ENCODE assay signal across 42 cellular contexts in the genomic region with DNA sequence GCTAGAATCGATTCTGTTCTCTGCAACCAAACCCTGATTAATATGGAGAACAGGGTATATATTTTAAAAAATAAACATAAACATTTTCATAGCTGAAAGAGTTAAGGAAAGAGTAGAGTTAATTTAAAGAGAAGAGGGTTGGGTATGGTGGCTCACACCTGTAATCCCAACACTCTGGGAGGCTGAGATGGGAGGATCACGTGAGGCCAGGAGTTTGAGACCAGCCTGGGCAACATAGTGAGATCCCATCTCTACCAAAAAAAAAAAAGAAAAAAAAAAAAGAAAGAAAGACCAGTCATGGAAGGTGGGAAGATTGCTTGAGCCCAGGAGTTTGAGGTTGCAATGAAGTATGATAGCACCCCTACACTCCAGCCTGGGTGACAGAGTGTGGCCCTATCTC. TPM values are rescaled to one million over a fixed set of nuclear protein-coding genes. Genes with fewer than 3 reads are reported as not detected.
"Had no signal": no experiment of that assay in that cellular context is flagged by ENCODE, and none has a peak within 500 bp of the region (broad histone marks: within the 10 kb centered on the region; RNA-seq: fewer than 3 reads in every experiment).

No MANE protein-coding gene starts in this region.

- ATAC-seq: activated naive CD4-positive, alpha-beta T cell treated with anti-CD3 and anti-CD28 coated beads, Interleukin-2, amount 50 U/mL, for 72 hours; activated naive CD8-positive, alpha-beta T cell treated with anti-CD3 and anti-CD28 coated beads, Interleukin-2, amount 50 U/mL, for 24 hours; activated T-cell treated with anti-CD3 and anti-CD28 coated beads, Interleukin-2, amount 50 U/mL, for 4 hours; activated T-cell treated with anti-CD3 and anti-CD28 coated beads, Interleukin-2, amount 50 U/mL, for 72 hours; activated T-helper 17 cell treated with anti-CD3 and anti-CD28 coated beads, Interleukin-2, amount 50 U/mL, for 72 hours; body of pancreas had no signal

- H3K36me3 ChIP-seq: adrenal gland, ascending aorta, brain microvascular endothelial cell, breast epithelium, cardiac muscle cell had no signal

- FAIRE-seq: astrocyte, bronchial epithelial cell, colon had no signal

- H3K27ac ChIP-seq: adrenal gland, ascending aorta, body of pancreas, brain microvascular endothelial cell, breast epithelium, cardiac muscle cell had no signal

- H3K27ac Mint-ChIP-seq: activated naive CD4-positive, alpha-beta T cell treated with anti-CD3 and anti-CD28 coated beads for 36 hours; activated naive CD4-positive, alpha-beta T cell treated with anti-CD3 and anti-CD28 coated beads, Interleukin-2, amount 10 ng/mL, durations not matched to agents 7 days and 5 days; activated naive CD4-positive, alpha-beta T cell treated with anti-CD3 and anti-CD28 coated beads, Interleukin-2, amount 50 U/mL, for 24 hours; activated naive CD4-positive, alpha-beta T cell treated with anti-CD3 and anti-CD28 coated beads, Interleukin-2, amount 50 U/mL, for 72 hours; activated naive CD8-positive, alpha-beta T cell; activated naive CD8-positive, alpha-beta T cell treated with anti-CD3 and anti-CD28 coated beads for 36 hours; activated naive CD8-positive, alpha-beta T cell treated with anti-CD3 and anti-CD28 coated beads, Interleukin-2, amount 10 ng/mL, durations not matched to agents 7 days and 5 days; activated naive CD8-positive, alpha-beta T cell treated with anti-CD3 and anti-CD28 coated beads, Interleukin-2, amount 50 U/mL, for 24 hours; activated T-cell treated with anti-CD3 and anti-CD28 coated beads, Interleukin-2, amount 50 U/mL, for 72 hours; activated T-helper 1 cell treated with anti-CD3 and anti-CD28 coated beads, Interleukin-12 subunit alpha, Interleukin-12 subunit beta, Interleukin-2, Interleukin-4 antibody, amounts not matched to agents 30 ng/mL and 10 ng/mL and 1 ng/mL, durations not matched to agents 14 hours and 24 hours and 36 hours; activated T-helper 17 cell treated with anti-CD3 and anti-CD28 coated beads, Interleukin-2, amount 50 U/mL, for 72 hours; activated T-helper 2 cell treated with anti-CD3 and anti-CD28 coated beads, Interferon-gamma antibody, Interleukin-2, Interleukin-4, amounts not matched to agents 10 μg/mL and 5 μg/mL and 100 μg/mL, durations not matched to agents 14 hours and 24 hours and 36 hours; brain had no signal

- H3K9me3 ChIP-seq: adrenal gland, ascending aorta, body of pancreas, breast epithelium had no signal

- H3K36me3 Mint-ChIP-seq: activated naive CD4-positive, alpha-beta T cell treated with anti-CD3 and anti-CD28 coated beads, Interleukin-2, amount 10 ng/mL, durations not matched to agents 7 days and 5 days; activated naive CD4-positive, alpha-beta T cell treated with anti-CD3 and anti-CD28 coated beads, Interleukin-2, amount 50 U/mL, for 24 hours; activated naive CD4-positive, alpha-beta T cell treated with anti-CD3 and anti-CD28 coated beads, Interleukin-2, amount 50 U/mL, for 72 hours; activated naive CD8-positive, alpha-beta T cell; activated naive CD8-positive, alpha-beta T cell treated with anti-CD3 and anti-CD28 coated beads for 36 hours; activated naive CD8-positive, alpha-beta T cell treated with anti-CD3 and anti-CD28 coated beads, Interleukin-2, amount 10 ng/mL, durations not matched to agents 7 days and 5 days; brain had no signal

- DNase-seq: activated effector memory CD4-positive, alpha-beta T cell treated with anti-CD3 and anti-CD28 coated beads, Interleukin-2, amount 50 U/mL, for 16 hours; activated effector memory CD4-positive, alpha-beta T cell treated with Interleukin-2 at 50 U/mL for 16 hours; activated gamma-delta T cell; activated gamma-delta T cell treated with Interleukin-2 at 50 U/mL for 16 hours; activated naive CD4-positive, alpha-beta T cell; activated naive CD4-positive, alpha-beta T cell treated with anti-CD3 and anti-CD28 coated beads for 36 hours; activated naive CD4-positive, alpha-beta T cell treated with anti-CD3 and anti-CD28 coated beads, Interleukin-2, amount 10 ng/mL, durations not matched to agents 7 days and 5 days; activated naive CD4-positive, alpha-beta T cell treated with anti-CD3 and anti-CD28 coated beads, Interleukin-2, amount 50 U/mL, for 16 hours; activated naive CD4-positive, alpha-beta T cell treated with Interleukin-2 at 50 U/mL for 16 hours; activated naive CD8-positive, alpha-beta T cell treated with anti-CD3 and anti-CD28 coated beads for 36 hours; activated naive CD8-positive, alpha-beta T cell treated with anti-CD3 and anti-CD28 coated beads, Interleukin-2, amount 10 ng/mL, durations not matched to agents 7 days and 5 days; activated naive CD8-positive, alpha-beta T cell treated with anti-CD3 and anti-CD28 coated beads, Interleukin-2, amount 50 U/mL, for 24 hours; activated T-cell treated with anti-CD3 and anti-CD28 coated beads, Interleukin-2, amount 50 U/mL, for 4 hours; activated T-cell treated with anti-CD3 and anti-CD28 coated beads, Interleukin-2, amount 50 U/mL, for 48 hours; activated T-cell treated with anti-CD3 and anti-CD28 coated beads, Interleukin-2, amount 50 U/mL, for 72 hours; adrenal gland; amniotic stem cell; amygdala; anterior cingulate cortex; aorta; body of pancreas; brain microvascular endothelial cell; caudate nucleus; central memory CD4-positive, alpha-beta T cell; cerebellar nuclear complex had no signal

- H3K4me1 ChIP-seq: adrenal gland, ascending aorta, body of pancreas, breast epithelium had no signal

- H3K9me3 Mint-ChIP-seq: activated naive CD4-positive, alpha-beta T cell treated with anti-CD3 and anti-CD28 coated beads for 36 hours; activated naive CD4-positive, alpha-beta T cell treated with anti-CD3 and anti-CD28 coated beads, Interleukin-2, amount 10 ng/mL, durations not matched to agents 7 days and 5 days; activated naive CD4-positive, alpha-beta T cell treated with anti-CD3 and anti-CD28 coated beads, Interleukin-2, amount 50 U/mL, for 24 hours; activated naive CD4-positive, alpha-beta T cell treated with anti-CD3 and anti-CD28 coated beads, Interleukin-2, amount 50 U/mL, for 72 hours; activated naive CD8-positive, alpha-beta T cell treated with anti-CD3 and anti-CD28 coated beads for 36 hours; activated naive CD8-positive, alpha-beta T cell treated with anti-CD3 and anti-CD28 coated beads, Interleukin-2, amount 10 ng/mL, durations not matched to agents 7 days and 5 days; activated naive CD8-positive, alpha-beta T cell treated with anti-CD3 and anti-CD28 coated beads, Interleukin-2, amount 50 U/mL, for 24 hours; activated T-cell treated with anti-CD3 and anti-CD28 coated beads, Interleukin-2, amount 50 U/mL, for 4 hours; activated T-cell treated with anti-CD3 and anti-CD28 coated beads, Interleukin-2, amount 50 U/mL, for 72 hours; activated T-helper 1 cell treated with anti-CD3 and anti-CD28 coated beads, Interleukin-12 subunit alpha, Interleukin-12 subunit beta, Interleukin-2, Interleukin-4 antibody, amounts not matched to agents 30 ng/mL and 10 ng/mL and 1 ng/mL, durations not matched to agents 14 hours and 24 hours and 36 hours; activated T-helper 17 cell treated with anti-CD3 and anti-CD28 coated beads, Interleukin-2, amount 50 U/mL, for 72 hours; activated T-helper 2 cell treated with anti-CD3 and anti-CD28 coated beads, Interferon-gamma antibody, Interleukin-2, Interleukin-4, amounts not matched to agents 10 μg/mL and 5 μg/mL and 100 μg/mL, durations not matched to agents 14 hours and 24 hours and 36 hours; central memory CD8-positive, alpha-beta T cell had no signal

- H3K4me3 ChIP-seq: adrenal gland, ascending aorta, body of pancreas, breast epithelium, cardiac muscle cell had no signal

- H3K27me3 ChIP-seq: ascending aorta, body of pancreas, brain microvascular endothelial cell, breast epithelium had no signal

- H3K4me1 Mint-ChIP-seq: activated naive CD4-positive, alpha-beta T cell treated with anti-CD3 and anti-CD28 coated beads, Interleukin-2, amount 10 ng/mL, durations not matched to agents 7 days and 5 days; activated naive CD4-positive, alpha-beta T cell treated with anti-CD3 and anti-CD28 coated beads, Interleukin-2, amount 50 U/mL, for 24 hours; activated naive CD8-positive, alpha-beta T cell treated with anti-CD3 and anti-CD28 coated beads for 36 hours; activated naive CD8-positive, alpha-beta T cell treated with anti-CD3 and anti-CD28 coated beads, Interleukin-2, amount 50 U/mL, for 24 hours; activated T-helper 17 cell treated with anti-CD3 and anti-CD28 coated beads, Interleukin-2, amount 50 U/mL, for 72 hours; central memory CD8-positive, alpha-beta T cell had no signal

- H3K4me3 Mint-ChIP-seq: activated naive CD4-positive, alpha-beta T cell treated with anti-CD3 and anti-CD28 coated beads for 36 hours; activated naive CD4-positive, alpha-beta T cell treated with anti-CD3 and anti-CD28 coated beads, Interleukin-2, amount 10 ng/mL, durations not matched to agents 7 days and 5 days; activated naive CD4-positive, alpha-beta T cell treated with anti-CD3 and anti-CD28 coated beads, Interleukin-2, amount 50 U/mL, for 24 hours; activated naive CD8-positive, alpha-beta T cell; activated naive CD8-positive, alpha-beta T cell treated with anti-CD3 and anti-CD28 coated beads for 36 hours; activated naive CD8-positive, alpha-beta T cell treated with anti-CD3 and anti-CD28 coated beads, Interleukin-2, amount 10 ng/mL, durations not matched to agents 7 days and 5 days; activated naive CD8-positive, alpha-beta T cell treated with anti-CD3 and anti-CD28 coated beads, Interleukin-2, amount 50 U/mL, for 24 hours; activated T-cell treated with anti-CD3 and anti-CD28 coated beads, Interleukin-2, amount 50 U/mL, for 4 hours; activated T-cell treated with anti-CD3 and anti-CD28 coated beads, Interleukin-2, amount 50 U/mL, for 72 hours; activated T-helper 1 cell treated with anti-CD3 and anti-CD28 coated beads, Interleukin-12 subunit alpha, Interleukin-12 subunit beta, Interleukin-2, Interleukin-4 antibody, amounts not matched to agents 30 ng/mL and 10 ng/mL and 1 ng/mL, durations not matched to agents 14 hours and 24 hours and 36 hours; activated T-helper 17 cell treated with anti-CD3 and anti-CD28 coated beads, Interleukin-2, amount 50 U/mL, for 72 hours; brain; central memory CD8-positive, alpha-beta T cell had no signal

RNA-seq across cellular contexts. Expression of a gene that starts 25.5 kb away (rescaled TPM):
- total RNA-seq: aorta, ascending aorta, astrocyte, body of pancreas, bronchial epithelial cell, cardiac muscle cell, cardiac septum, cerebellum, chondrocyte had no signal
- polyA plus RNA-seq: cardiac muscle cell had no signal

RNA-seq across cellular contexts. Expression of a gene that starts 49.6 kb away (rescaled TPM):
- total RNA-seq: bronchial epithelial cell, chondrocyte had no signal
